Comparison of ENCODE assay signal across 4 cellular contexts in the genomic region with DNA sequence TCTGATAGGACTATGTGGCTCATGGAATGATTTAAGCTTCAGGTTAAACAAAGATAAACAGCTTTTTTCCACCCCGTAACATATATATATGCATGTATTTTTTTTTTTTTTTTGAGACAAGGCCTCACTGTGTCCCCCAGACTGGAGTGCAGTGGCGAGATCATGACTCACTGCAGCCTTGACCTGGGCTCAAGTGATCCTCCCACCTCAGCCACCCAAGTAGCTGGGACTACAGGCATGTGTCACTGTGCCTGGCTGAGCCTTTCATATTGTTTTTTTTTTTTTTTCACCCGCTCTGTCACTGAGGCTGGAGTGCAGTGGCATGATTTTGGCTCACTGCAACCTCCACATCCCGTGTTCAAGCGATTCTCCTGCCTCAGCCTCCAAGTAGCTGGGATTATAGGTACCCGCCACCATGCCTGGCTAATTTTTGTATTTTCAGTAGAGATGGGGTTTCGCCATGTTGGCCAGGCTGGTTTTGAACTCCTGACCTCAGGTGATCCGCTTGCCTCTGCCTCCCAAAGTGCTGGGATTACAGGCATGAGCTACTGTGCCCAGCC. TPM values are rescaled to one million over a fixed set of nuclear protein-coding genes. Genes with fewer than 3 reads are reported as not detected.
"Had no signal": no experiment of that assay in that cellular context is flagged by ENCODE, and none has a peak within 500 bp of the region (broad histone marks: within the 10 kb centered on the region; RNA-seq: fewer than 3 reads in every experiment).

No MANE protein-coding gene starts in this region.

RNA-seq across cellular contexts. Expression of a gene that starts 55.9 kb away (rescaled TPM):
- total RNA-seq: IMR-90, PC-3, Right ventricle myocardium superior, T-helper 17 cell had no signal
- polyA plus RNA-seq: IMR-90 had no signal
